Comparison of ENCODE assay signal across 25 cellular contexts in genomic region chr12:106495354-106495965, GRCh38.
A peak's percentile ranks its signal among the peaks of the same experiment; 100 is the strongest.
DNase-seq lines count a peak whose midpoint lies in the region; ATAC-seq and TF ChIP-seq lines count a peak whose summit lies in the region.
"Had no signal": no experiment of that assay in that cellular context is flagged by ENCODE, and none has a peak within 500 bp of the region (broad histone marks: within the 10 kb centered on the region; RNA-seq: fewer than 3 reads in every experiment).

No MANE protein-coding gene starts in this region.

- H3K36me3 ChIP-seq in trophoblast cell (ENCODE audit: control insufficient read depth in 1 of 2, insufficient read depth in 2 of 2, low read length in 2 of 2) (peaks cover 0 to 2% of the 10 kb centered on the region in 2 experiments), sigmoid colon (peaks cover 0 to 27% (median 4%) of the 10 kb centered on the region in 4 donors)

- peak overlapping the region; percentile 18 for H3K9ac ChIP-seq in trophoblast cell (ENCODE audit: low read length)
- H3K9ac ChIP-seq: BLaER1 treated with 17β-estradiol and CSF1 and Interleukin-3, amounts not matched to agents 10 nM and 100 nM; GM23248 had no signal

- no peak overlapping the region for H2BK5ac ChIP-seq in trophoblast cell (ENCODE audit: low read depth, low read length, poor library complexity)

- H3K27me3 Mint-ChIP-seq in WTC11 (ENCODE audit: low read depth) (no peaks in the 10 kb centered on the region), nephron progenitor cell (ENCODE audit: low read depth, poor library complexity) (no peaks in the 10 kb centered on the region)
- H3K27me3 Mint-ChIP-seq: CD4-positive, alpha-beta T cell; CD8-positive, alpha-beta memory T cell had no signal

- TF ChIP-seq EP300 in sigmoid colon (IDR thresholded peaks at IDR 0.05), result no peak

- H3K4me1 ChIP-seq in trophoblast cell (ENCODE audit: control insufficient read depth in 1 of 2, insufficient read depth in 2 of 2, low read length in 2 of 2) (no peaks in the 10 kb centered on the region), sigmoid colon (no peaks in the 10 kb centered on the region)
- H3K4me1 ChIP-seq: A549; BE2C; BLaER1 treated with 17β-estradiol and CSF1 and Interleukin-3, amounts not matched to agents 10 nM and 100 nM had no signal

- H3K27me3 ChIP-seq in trophoblast cell (ENCODE audit: insufficient read depth, low read length) (no peaks in the 10 kb centered on the region), sigmoid colon (no peaks in the 10 kb centered on the region)
- H3K27me3 ChIP-seq: BE2C; BLaER1 treated with 17β-estradiol and CSF1 and Interleukin-3, amounts not matched to agents 10 nM and 100 nM had no signal

- TF ChIP-seq POLR2A in sigmoid colon (IDR thresholded peaks at IDR 0.05), result no peak

- no peak overlapping the region for H2AK5ac ChIP-seq in trophoblast cell (ENCODE audit: low read length)

- no CpG with 5 or more reads among the region's 5 CpGs for WGBS in trophoblast cell (ENCODE audit: extremely low coverage, insufficient coverage, insufficient read length)
- 91 to 93% methylated on average over 5 of the region's 5 CpGs for WGBS in sigmoid colon, 2 donors

- no peaks in the 10 kb centered on the region for H3K79me1 ChIP-seq in trophoblast cell (ENCODE audit: low read length)

- H3K9me3 ChIP-seq in trophoblast cell (ENCODE audit: insufficient read depth, low read depth, low read length) (no peaks in the 10 kb centered on the region), sigmoid colon (no peaks in the 10 kb centered on the region)
- H3K9me3 ChIP-seq: A549; BE2C; BLaER1 treated with 17β-estradiol and CSF1 and Interleukin-3, amounts not matched to agents 10 nM and 100 nM had no signal

- TF ChIP-seq CTCF in WTC11 (IDR thresholded peaks at IDR 0.05) (no peak), nephron progenitor cell (IDR thresholded peaks at IDR 0.05) (no peak), sigmoid colon (IDR thresholded peaks at IDR 0.05) (no peak)

- POLR2A ChIA-PET in WTC11 (lab: Charles Lee), result no interaction called here

- no peak overlapping the region for H4K91ac ChIP-seq in trophoblast cell (ENCODE audit: low read depth, low read length)

- CTCF ChIA-PET in WTC11 (lab: Charles Lee), result interaction anchor here (1.3 to 1.5 kb wide), 2 partner anchors 347 to 424 kb away, joined by 4 to 9 read pairs; no protein-coding TSS in a partner anchor

- no peak overlapping the region for H3K4ac ChIP-seq in trophoblast cell (ENCODE audit: low read depth, low read length)

- no peak overlapping the region for H3K23ac ChIP-seq in trophoblast cell (ENCODE audit: low read length)

- no peak overlapping the region for H3K14ac ChIP-seq in trophoblast cell (ENCODE audit: low read length)

- H3K27ac Mint-ChIP-seq in WTC11 (no peak overlapping the region), nephron progenitor cell (peak overlapping the region; percentile 78)
- H3K27ac Mint-ChIP-seq: CD14-positive monocyte; CD4-positive, alpha-beta T cell; CD8-positive, alpha-beta memory T cell; H9 had no signal

- no peak overlapping the region for H2BK120ac ChIP-seq in trophoblast cell (ENCODE audit: insufficient read depth, low read length, poor library complexity)

- no peak overlapping the region for H4K12ac ChIP-seq in trophoblast cell (ENCODE audit: low read depth, low read length)

- H3K79me2 ChIP-seq in trophoblast cell (ENCODE audit: control insufficient read depth, insufficient read depth, low read length, poor library complexity), result no peaks in the 10 kb centered on the region

- H3K9me3 Mint-ChIP-seq in WTC11, result no peaks in the 10 kb centered on the region
- no peaks in the 10 kb centered on the region for H3K9me3 Mint-ChIP-seq in nephron progenitor cell
- H3K9me3 Mint-ChIP-seq: CD14-positive monocyte; CD4-positive, alpha-beta T cell; CD8-positive, alpha-beta memory T cell; H9 had no signal

- no peak overlapping the region for H4K8ac ChIP-seq in trophoblast cell (ENCODE audit: low read depth, low read length)

- H3K4me1 Mint-ChIP-seq in WTC11 (peaks cover 30% of the 10 kb centered on the region), nephron progenitor cell (peaks cover 53% of the 10 kb centered on the region)
- H3K4me1 Mint-ChIP-seq: CD14-positive monocyte; CD8-positive, alpha-beta memory T cell had no signal

- H3K4me3 ChIP-seq in trophoblast cell (ENCODE audit: low read depth, low read length) (peak overlapping the region; percentile 25), sigmoid colon (no peak overlapping the region)
- H3K4me3 ChIP-seq: A549; BLaER1 treated with 17β-estradiol and CSF1 and Interleukin-3, amounts not matched to agents 10 nM and 100 nM; GM23248 had no signal

- ATAC-seq in WTC11 (peak; percentile 22; the same call in 1 of the 2 replicates), GM21576 (IDR thresholded peaks at IDR 0.05; ENCODE audit: unreplicated experiment) (no peak)
- ATAC-seq: A549, HCT116 had no signal

- DNase-seq in WTC11 (ENCODE audit: low spot score) (no peak), left kidney (ENCODE audit: low read depth, low spot score) (peak; percentile 18), nephron progenitor cell (no peak), trophoblast cell (no peak), middle frontal gyrus (ENCODE audit: extremely low spot score, low spot score) (no peak), sigmoid colon (no peak), COLO829 (ENCODE audit: low spot score) (no peak)
- DNase-seq: 8988T; ACHN; AML-193; BE2C; Calu3; CD4-positive, alpha-beta T cell; CD8-positive, alpha-beta memory T cell; COR-L47; DMS53; DMS79 treated with DMSO at 0.1 percent for 48 hours; GF-D8; GM23248; H9 had no signal

- H2BK12ac ChIP-seq in trophoblast cell (ENCODE audit: low read length), result no peak overlapping the region

- H3K27ac ChIP-seq in trophoblast cell (ENCODE audit: low read depth, low read length) (no peak overlapping the region), sigmoid colon (no peak overlapping the region)
- H3K27ac ChIP-seq: A549; BLaER1 treated with 17β-estradiol and CSF1 and Interleukin-3, amounts not matched to agents 10 nM and 100 nM; GM23248 had no signal

- H3K4me3 Mint-ChIP-seq in WTC11 (no peak overlapping the region), nephron progenitor cell (no peak overlapping the region)
- H3K4me3 Mint-ChIP-seq: CD14-positive monocyte; CD4-positive, alpha-beta T cell; CD8-positive, alpha-beta memory T cell; H9 had no signal

- no peak overlapping the region for H3K18ac ChIP-seq in trophoblast cell (ENCODE audit: low read length)

- no peaks in the 10 kb centered on the region for H3K36me3 Mint-ChIP-seq in WTC11
- H3K36me3 Mint-ChIP-seq in nephron progenitor cell (ENCODE audit: low read depth), result peaks cover 37% of the 10 kb centered on the region

- no peak overlapping the region for H3K4me2 ChIP-seq in trophoblast cell (ENCODE audit: low read length)
- H3K4me2 ChIP-seq: A549; BLaER1 treated with 17β-estradiol and CSF1 and Interleukin-3, amounts not matched to agents 10 nM and 100 nM had no signal

- intact Hi-C loops in sigmoid colon (cut with DNase I), result no loop called here

- no peak overlapping the region for H2AFZ ChIP-seq in trophoblast cell (ENCODE audit: insufficient read depth, low read length, poor library complexity)
- H2AFZ ChIP-seq: GM23248 had no signal

TF ChIP-seq in WTC11, 78 proteins besides CTCF, POLR2A, EP300 and RAD21 (continues in another document):
- TF ChIP-seq GTF2I (CRISPR knock-in tag; conservative IDR thresholded peaks at IDR 0.05) (no peak), ZNF232 (CRISPR knock-in tag; IDR thresholded peaks at IDR 0.05) (no peak), ZNF532 (CRISPR knock-in tag; IDR thresholded peaks at IDR 0.05; ENCODE audit: borderline replicate concordance) (no peak), JUN (CRISPR knock-in tag; IDR thresholded peaks at IDR 0.05) (no peak), NFATC4 (CRISPR knock-in tag; IDR thresholded peaks at IDR 0.05) (no peak), ZNF671 (CRISPR knock-in tag; IDR thresholded peaks at IDR 0.05) (no peak), SMAD4 (CRISPR knock-in tag; IDR thresholded peaks at IDR 0.05) (no peak), E2F1 (CRISPR knock-in tag; IDR thresholded peaks at IDR 0.05) (no peak), ZNF416 (CRISPR knock-in tag; IDR thresholded peaks at IDR 0.05) (no peak)
